ENCODE assay signal across 23 cellular contexts in genomic region chr18:23512641-23513040, GRCh38. TPM values are rescaled to one million over a fixed set of nuclear protein-coding genes. Genes with fewer than 3 reads are reported as not detected.
A peak's percentile ranks its signal among the peaks of the same experiment; 100 is the strongest.
DNase-seq lines count a peak whose midpoint lies in the region; ATAC-seq and TF ChIP-seq lines count a peak whose summit lies in the region.
"Had no signal": no experiment of that assay in that cellular context is flagged by ENCODE, and none has a peak within 500 bp of the region (broad histone marks: within the 10 kb centered on the region; RNA-seq: fewer than 3 reads in every experiment).

No MANE protein-coding gene starts in this region.

- H3K4me3 ChIP-seq in hepatocyte: no peak overlapping the region
- H3K4me3 ChIP-seq: dorsolateral prefrontal cortex, lower lobe of right lung, prostate gland, thyroid gland had no signal

- peaks cover 39% of the 10 kb centered on the region for H3K36me3 Mint-ChIP-seq in T-helper 1 cell treated with Interleukin-12 subunit alpha and Interleukin-12 subunit beta and Interleukin-4 antibody, amounts not matched to agents 30 μg/mL and 1 μg/mL, for 36 hours (ENCODE audit: low read depth)
- H3K36me3 Mint-ChIP-seq in activated naive CD8-positive, alpha-beta T cell treated with anti-CD3 and anti-CD28 coated beads, Interleukin-2, amount 50 U/mL, for 24 hours (ENCODE audit: low read depth): peaks cover 47% of the 10 kb centered on the region

- H3K27ac Mint-ChIP-seq in T-helper 1 cell treated with Interleukin-12 subunit alpha and Interleukin-12 subunit beta and Interleukin-4 antibody, amounts not matched to agents 30 μg/mL and 1 μg/mL, for 36 hours: peak overlapping the region; percentile 75
- peak overlapping the region; percentile 29 for H3K27ac Mint-ChIP-seq in activated naive CD8-positive, alpha-beta T cell treated with anti-CD3 and anti-CD28 coated beads, Interleukin-2, amount 50 U/mL, for 24 hours

- no peaks in the 10 kb centered on the region for H3K9me3 Mint-ChIP-seq in T-helper 1 cell treated with Interleukin-12 subunit alpha and Interleukin-12 subunit beta and Interleukin-4 antibody, amounts not matched to agents 30 μg/mL and 1 μg/mL, for 36 hours
- no peaks in the 10 kb centered on the region for H3K9me3 Mint-ChIP-seq in activated naive CD8-positive, alpha-beta T cell treated with anti-CD3 and anti-CD28 coated beads, Interleukin-2, amount 50 U/mL, for 24 hours

- H3K27me3 ChIP-seq in hepatocyte: no peaks in the 10 kb centered on the region
- H3K27me3 ChIP-seq: dorsolateral prefrontal cortex, thyroid gland had no signal

- no peak overlapping the region for H3K27ac ChIP-seq in hepatocyte
- H3K27ac ChIP-seq: C4-2B, HL-60, lower lobe of right lung, prostate gland, thyroid gland had no signal

- no peaks in the 10 kb centered on the region for H4K20me1 ChIP-seq in hepatocyte (ENCODE audit: insufficient read depth, poor library complexity, severe bottlenecking)

- H3K4me1 Mint-ChIP-seq in T-helper 1 cell treated with Interleukin-12 subunit alpha and Interleukin-12 subunit beta and Interleukin-4 antibody, amounts not matched to agents 30 μg/mL and 1 μg/mL, for 36 hours (ENCODE audit: low read depth): peaks cover 25% of the 10 kb centered on the region
- H3K4me1 Mint-ChIP-seq in activated naive CD8-positive, alpha-beta T cell treated with anti-CD3 and anti-CD28 coated beads, Interleukin-2, amount 50 U/mL, for 24 hours: peaks cover 14% of the 10 kb centered on the region

- no peak for ATAC-seq in activated naive CD8-positive, alpha-beta T cell treated with anti-CD3 and anti-CD28 coated beads, Interleukin-2, amount 50 U/mL, for 24 hours
- ATAC-seq in omental fat pad (ENCODE audit: low FRiP score) (peak; percentile 52), HG02938 (IDR thresholded peaks at IDR 0.05; ENCODE audit: unreplicated experiment) (no peak)
- ATAC-seq: esophagus mucosa, Panc1 had no signal

- H3K4me2 ChIP-seq in hepatocyte: no peak overlapping the region
- H3K4me2 ChIP-seq: SK-N-SH had no signal

- TF ChIP-seq CTCF in omental fat pad (IDR thresholded peaks at IDR 0.05) (no peak), hepatocyte (IDR thresholded peaks at IDR 0.05; ENCODE audit: poor library complexity) (no peak)

- whole genome bisulfite sequencing in hepatocyte (ENCODE audit: low lambda C conversion rate, missing lambda C conversion rate): 100% methylated on average over 1 of the region's 1 CpG

- no peaks in the 10 kb centered on the region for H3K9me3 ChIP-seq in hepatocyte (ENCODE audit: low read depth)
- H3K9me3 ChIP-seq: lower lobe of right lung, prostate gland, SK-N-SH, thyroid gland had no signal

- H3K36me3 ChIP-seq in hepatocyte (replicated peaks; ENCODE audit: insufficient read depth, low read depth): no peaks in the 10 kb centered on the region
- H3K36me3 ChIP-seq: prostate gland had no signal

- no peaks in the 10 kb centered on the region for H3K27me3 Mint-ChIP-seq in T-helper 1 cell treated with Interleukin-12 subunit alpha and Interleukin-12 subunit beta and Interleukin-4 antibody, amounts not matched to agents 30 μg/mL and 1 μg/mL, for 36 hours (ENCODE audit: low read depth)
- no peaks in the 10 kb centered on the region for H3K27me3 Mint-ChIP-seq in activated naive CD8-positive, alpha-beta T cell treated with anti-CD3 and anti-CD28 coated beads, Interleukin-2, amount 50 U/mL, for 24 hours
- H3K27me3 Mint-ChIP-seq: activated naive CD8-positive, alpha-beta T cell had no signal

- H3K79me2 ChIP-seq in hepatocyte: peaks cover 2% of the 10 kb centered on the region

- H3K9me2 ChIP-seq in hepatocyte (replicated peaks; ENCODE audit: insufficient read depth): no peaks in the 10 kb centered on the region
- H3K9me2 ChIP-seq: SK-N-SH had no signal

- DNase-seq in T-helper 1 cell (no peak), NAMALWA (ENCODE audit: low spot score) (peak; percentile 17), omental fat pad (ENCODE audit: low spot score) (no peak), A172 (ENCODE audit: low spot score) (no peak), hepatocyte (ENCODE audit: low spot score) (no peak)
- no peak for DNase-seq in activated naive CD8-positive, alpha-beta T cell treated with anti-CD3 and anti-CD28 coated beads, Interleukin-2, amount 50 U/mL, for 24 hours
- DNase-seq: 8988T, DMS79 treated with DMSO at 0.1 percent for 48 hours, dorsolateral prefrontal cortex, H7, lower lobe of right lung, NCI-H1092, NCI-H69, SK-N-SH, thyroid gland had no signal

- peaks cover 4% of the 10 kb centered on the region for H3K4me1 ChIP-seq in hepatocyte (ENCODE audit: insufficient read depth)
- H3K4me1 ChIP-seq: prostate gland had no signal

- H3K4me3 Mint-ChIP-seq in T-helper 1 cell treated with Interleukin-12 subunit alpha and Interleukin-12 subunit beta and Interleukin-4 antibody, amounts not matched to agents 30 μg/mL and 1 μg/mL, for 36 hours: peak overlapping the region; percentile 41
- no peak overlapping the region for H3K4me3 Mint-ChIP-seq in activated naive CD8-positive, alpha-beta T cell treated with anti-CD3 and anti-CD28 coated beads, Interleukin-2, amount 50 U/mL, for 24 hours
- H3K4me3 Mint-ChIP-seq: activated naive CD8-positive, alpha-beta T cell had no signal

- H2AFZ ChIP-seq in hepatocyte: no peak overlapping the region

RNA-seq across cellular contexts. Expression of gene RMC1, which starts 9.3 kb away (rescaled TPM):
- total RNA-seq in omental fat pad (10 to 100 TPM; 19.7 to 30.6 (median 23.8) TPM), hepatocyte (20.8 and 26.6 TPM in 2 replicates)
- total RNA-seq in A172 (2014; rRNA removed; shearing (Covaris generic)): 43.6 and 48.3 TPM in 2 replicates
- polyA plus RNA-seq in hepatocyte: 26.9 and 37.1 TPM in 2 replicates

RNA-seq across cellular contexts. Expression of gene RIOK3, which starts 59.6 kb away (rescaled TPM):
- total RNA-seq in omental fat pad: 10 to 100 TPM; 45.3 to 88.1 (median 65.3) TPM
- 42.7 and 71.1 TPM in 2 replicates for total RNA-seq in A172 (2014; rRNA removed; shearing (Covaris generic))
- 70.7 and 95.2 TPM in 2 replicates for total RNA-seq in hepatocyte
- 53.9 and 57.5 TPM in 2 replicates for polyA plus RNA-seq in hepatocyte
